In the genomic region with DNA sequence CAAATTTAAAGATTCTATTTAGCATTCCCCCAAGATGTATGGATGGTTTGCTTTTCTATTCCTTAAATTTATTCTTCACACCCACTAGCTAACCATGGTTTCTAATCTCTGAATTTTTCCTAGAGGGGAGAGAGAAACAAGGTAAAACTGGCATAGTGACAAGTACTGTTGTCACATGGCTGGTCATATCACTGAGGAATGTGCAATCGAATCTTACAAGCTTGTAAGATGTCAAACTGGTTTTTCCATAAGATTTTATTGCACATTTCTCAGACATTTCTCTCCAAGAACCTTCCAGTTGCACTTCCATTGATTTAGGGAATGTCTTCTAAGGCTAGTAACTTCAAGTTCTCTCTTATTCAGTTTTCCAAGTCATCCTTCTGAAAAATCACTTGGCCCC, we compare ENCODE assay signal across 17 cellular contexts.
DNase-seq lines count a peak whose midpoint lies in the region; ATAC-seq, FAIRE-seq and TF ChIP-seq lines count a peak whose summit lies in the region.
"Had no signal": no experiment of that assay in that cellular context is flagged by ENCODE, and none has a peak within 500 bp of the region (broad histone marks: within the 10 kb centered on the region; RNA-seq: fewer than 3 reads in every experiment).

No MANE protein-coding gene starts in this region.

- no peaks in the 10 kb centered on the region for H3K4me1 ChIP-seq in mammary epithelial cell (ENCODE audit: insufficient read depth, low read length)
- H3K4me1 ChIP-seq in breast epithelium = no peaks in the 10 kb centered on the region
- H3K4me1 ChIP-seq in left lung = no peaks in the 10 kb centered on the region
- peaks cover 17% of the 10 kb centered on the region for H3K4me1 ChIP-seq in smooth muscle cell (ENCODE audit: low read depth)
- H3K4me1 ChIP-seq: HAP-1 had no signal

- TF ChIP-seq CTCF in mammary epithelial cell (conservative IDR thresholded peaks at IDR 0.05 in 1 of 2, IDR thresholded peaks at IDR 0.05 in 1 of 2; ENCODE audit: extremely low read depth in 1 of 2, insufficient read depth in 1 of 2, low read depth in 1 of 2, low read length in 2 of 2) (no peak), breast epithelium (IDR thresholded peaks at IDR 0.05) (no peak), bronchial epithelial cell (IDR thresholded peaks at IDR 0.05; ENCODE audit: insufficient read depth, low read length, severe bottlenecking) (no peak), left lung (IDR thresholded peaks at IDR 0.05) (no peak), smooth muscle cell (IDR thresholded peaks at IDR 0.05; ENCODE audit: borderline replicate concordance, insufficient read depth, poor library complexity, severe bottlenecking) (no peak), GM13976 (IDR thresholded peaks at IDR 0.05; ENCODE audit: borderline replicate concordance, control extremely low read depth, extremely low read depth, insufficient read depth, missing control alignments) (no peak)

- DNase-seq in mammary epithelial cell (peak; percentile 32), breast epithelium (ENCODE audit: low spot score in 2 of 2) (no peak), bronchial epithelial cell (ENCODE audit: low read depth) (peak; percentile 57), left lung (no peak), smooth muscle cell (lab: John Stamatoyannopoulos, UW; ENCODE audit: unreplicated experiment) (no peak), superior temporal gyrus (ENCODE audit: extremely low spot score) (no peak), NOMO-1 treated with dmso at 0.1 percent for 144 hours (lab: John Stamatoyannopoulos, UW; ENCODE audit: unreplicated experiment) (no peak), GM13976 (ENCODE audit: low spot score) (no peak)
- DNase-seq: EL; NCI-H146; NCI-H2081 treated with DMSO at 0.1 percent for 48 hours; NCI-H345; NCI-H526 treated with DMSO at 0.1 percent for 48 hours; NK-92 treated with Interleukin-12 subunit alpha and Interleukin-12 subunit beta, amount 100 ng/mL, for 24 hours; SK-N-SH had no signal

- no TSS peak for BruUV-seq in mammary epithelial cell (replicated peaks; lab: Mats Ljungman, UMichigan)

- H3K27me3 ChIP-seq in mammary epithelial cell (ENCODE audit: insufficient read depth, low read length) = no peaks in the 10 kb centered on the region
- H3K27me3 ChIP-seq in breast epithelium = no peaks in the 10 kb centered on the region
- H3K27me3 ChIP-seq in bronchial epithelial cell (ENCODE audit: control insufficient read depth, insufficient read depth, low read length) = no peaks in the 10 kb centered on the region
- no peaks in the 10 kb centered on the region for H3K27me3 ChIP-seq in left lung
- no peaks in the 10 kb centered on the region for H3K27me3 ChIP-seq in smooth muscle cell (ENCODE audit: low read depth)

- no peaks in the 10 kb centered on the region for H3K79me2 ChIP-seq in mammary epithelial cell (ENCODE audit: insufficient read depth, low read length)
- no peaks in the 10 kb centered on the region for H3K79me2 ChIP-seq in smooth muscle cell (ENCODE audit: low read depth)

- ATAC-seq in left lung = peak; percentile 50

- no peak overlapping the region for H3K27ac ChIP-seq in mammary epithelial cell (ENCODE audit: insufficient read depth, low read depth, low read length)
- H3K27ac ChIP-seq in breast epithelium = no peak overlapping the region
- no peak overlapping the region for H3K27ac ChIP-seq in left lung
- H3K27ac ChIP-seq in smooth muscle cell (ENCODE audit: low read depth) = peak overlapping the region; percentile 28

- dilution Hi-C loops in mammary epithelial cell (cut with HindIII; ENCODE audit: low sequenced_read_pairs) = no loop called here

- no peak overlapping the region for H3K4me3 ChIP-seq in mammary epithelial cell (replicated peaks in 1 of 3; ENCODE audit: insufficient read depth in 1 of 3, low read depth in 2 of 3, low read length in 3 of 3)
- H3K4me3 ChIP-seq in breast epithelium = no peak overlapping the region
- H3K4me3 ChIP-seq in bronchial epithelial cell (ENCODE audit: low read depth, low read length) = no peak overlapping the region
- H3K4me3 ChIP-seq in left lung = no peak overlapping the region
- no peak overlapping the region for H3K4me3 ChIP-seq in smooth muscle cell
- H3K4me3 ChIP-seq: HAP-1 had no signal

- H3K9me3 ChIP-seq in mammary epithelial cell (replicated peaks; ENCODE audit: insufficient read depth, low read length) (no peaks in the 10 kb centered on the region), breast epithelium (no peaks in the 10 kb centered on the region), left lung (no peaks in the 10 kb centered on the region), smooth muscle cell (replicated peaks; ENCODE audit: low read depth) (no peaks in the 10 kb centered on the region)
- H3K9me3 ChIP-seq: HAP-1, SK-N-SH had no signal

- intact Hi-C loops in mammary epithelial cell (cut with micrococcal nuclease) (no loop called here), breast epithelium (cut with DNase I; ENCODE audit: low total_unique reads) (no loop called here), left lung (cut with DNase I) (no loop called here)

- H4K20me1 ChIP-seq in mammary epithelial cell (ENCODE audit: insufficient read depth, low read length) (no peaks in the 10 kb centered on the region), smooth muscle cell (ENCODE audit: low read depth) (no peaks in the 10 kb centered on the region)

- H3K36me3 ChIP-seq in mammary epithelial cell (ENCODE audit: insufficient read depth, low read length) (no peaks in the 10 kb centered on the region), breast epithelium (no peaks in the 10 kb centered on the region), bronchial epithelial cell (ENCODE audit: control insufficient read depth, insufficient read depth, low read length) (no peaks in the 10 kb centered on the region), left lung (no peaks in the 10 kb centered on the region), smooth muscle cell (ENCODE audit: low read depth) (no peaks in the 10 kb centered on the region)
- H3K36me3 ChIP-seq: HAP-1 had no signal

- H3K4me2 ChIP-seq in mammary epithelial cell (ENCODE audit: insufficient read depth, low read depth, low read length) = no peak overlapping the region
- no peak overlapping the region for H3K4me2 ChIP-seq in smooth muscle cell
- H3K4me2 ChIP-seq: SK-N-SH had no signal

- H3K9ac ChIP-seq in mammary epithelial cell (ENCODE audit: insufficient read depth, low read length) (no peak overlapping the region), smooth muscle cell (ENCODE audit: low read depth) (no peak overlapping the region)
- H3K9ac ChIP-seq: SK-N-SH had no signal

- WGBS in mammary epithelial cell (ENCODE audit: low coverage, missing lambda C conversion rate) = 0% methylated on average over 1 of the region's 1 CpG
- 38% methylated on average over 1 of the region's 1 CpG for WGBS in smooth muscle cell (ENCODE audit: low lambda C conversion rate)

- no peak for TF ChIP-seq POLR2A in breast epithelium (IDR thresholded peaks at IDR 0.05)

- no peak for FAIRE-seq in bronchial epithelial cell (lab: Jason Lieb, UNC)
- FAIRE-seq: A204.1 had no signal

- in situ Hi-C loops in mammary epithelial cell (cut with MboI; ENCODE audit: low sequenced_read_pairs in 2 of 2) = no loop called here
- in situ Hi-C loops in GM13976 (cut with MboI; ENCODE audit: low sequenced_read_pairs, unreplicated experiment) = no loop called here

- H3F3A ChIP-seq in smooth muscle cell (ENCODE audit: low read depth) = peaks cover 9% of the 10 kb centered on the region

- H2AFZ ChIP-seq in mammary epithelial cell (ENCODE audit: low read depth, low read length) = no peak overlapping the region
- H2AFZ ChIP-seq in smooth muscle cell (ENCODE audit: low read depth) = no peak overlapping the region

- CTCF ChIA-PET in mammary epithelial cell (lab: Charles Lee; ENCODE audit: low non-redundant PET) = no interaction called here

Comparison
In these comparisons a context has a peak if more than half of its experiments do, and no peak if none do; other contexts are left out.
1. DNase-seq: peak in mammary epithelial cell (single experiment) and bronchial epithelial cell (single experiment); none in breast epithelium (0 of 2), left lung (0 of 2), smooth muscle cell (single experiment), superior temporal gyrus (single experiment), NOMO-1 treated with dmso at 0.1 percent for 144 hours (single experiment) and GM13976 (single experiment).